18 cellular contexts compared by ENCODE assay signal in the genomic region with DNA sequence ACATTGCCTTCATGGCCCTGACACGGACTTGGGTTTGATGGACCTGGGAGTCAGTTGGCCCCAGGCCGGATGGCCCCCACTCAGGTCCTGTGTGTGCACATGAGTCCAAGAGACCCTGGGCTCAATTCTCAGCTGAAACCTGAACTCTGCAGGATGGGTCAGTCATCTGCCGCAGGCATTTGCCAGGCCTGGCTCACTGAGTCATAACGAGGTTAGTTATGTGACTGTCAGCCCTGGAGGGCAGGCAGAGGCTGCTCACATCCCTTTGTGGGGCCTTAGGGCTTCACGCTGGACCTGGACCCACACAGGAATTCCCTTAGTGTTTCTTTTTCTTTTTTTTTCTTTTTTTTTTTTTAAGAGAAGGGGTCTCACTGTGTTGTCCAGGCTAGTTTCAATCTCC. TPM values are rescaled to one million over a fixed set of nuclear protein-coding genes. Genes with fewer than 3 reads are reported as not detected.
DNase-seq lines count a peak whose midpoint lies in the region; ATAC-seq and TF ChIP-seq lines count a peak whose summit lies in the region.
"Had no signal": no experiment of that assay in that cellular context is flagged by ENCODE, and none has a peak within 500 bp of the region (broad histone marks: within the 10 kb centered on the region; RNA-seq: fewer than 3 reads in every experiment).

No MANE protein-coding gene starts in this region.

- no peak overlapping the region for H4K8ac ChIP-seq in mesenchymal stem cell (ENCODE audit: low read length)

- H3K4me3 ChIP-seq in AG10803 (ENCODE audit: low read length), result no peak overlapping the region
- no peak overlapping the region for H3K4me3 ChIP-seq in astrocyte of the spinal cord (ENCODE audit: low read depth, low read length)
- no peak overlapping the region for H3K4me3 ChIP-seq in mesenchymal stem cell (ENCODE audit: insufficient read depth in 1 of 2, low read depth in 1 of 2, low read length in 2 of 2)

- peak overlapping the region; percentile 46 to 61 for H3K18ac ChIP-seq in mesenchymal stem cell (ENCODE audit: low read depth in 1 of 2, low read length in 2 of 2)

- peak overlapping the region; percentile 83 for H3K27ac ChIP-seq in mesenchymal stem cell (ENCODE audit: low read length, poor library complexity, severe bottlenecking)
- H3K27ac ChIP-seq: KMS-11 had no signal

- H3K27me3 Mint-ChIP-seq in osteocyte (ENCODE audit: unreplicated experiment), result no peaks in the 10 kb centered on the region

- H2BK120ac ChIP-seq in mesenchymal stem cell (ENCODE audit: low read depth, low read length), result peak overlapping the region; percentile 76

- H3K4me3 Mint-ChIP-seq in osteocyte (ENCODE audit: unreplicated experiment), result no peak overlapping the region
- H3K4me3 Mint-ChIP-seq: activated naive CD4-positive, alpha-beta T cell treated with anti-CD3 and anti-CD28 coated beads, Interleukin-2, amount 10 ng/mL, durations not matched to agents 7 days and 5 days; memory B cell; neural crest cell; T-helper 1 cell treated with Interleukin-12 subunit alpha and Interleukin-12 subunit beta and Interleukin-4 antibody, amounts not matched to agents 30 μg/mL and 1 μg/mL, for 36 hours had no signal

- H2BK5ac ChIP-seq in mesenchymal stem cell (ENCODE audit: low read depth, low read length, poor library complexity, severe bottlenecking), result no peak overlapping the region

- 50% methylated on average over 4 of the region's 5 CpGs for WGBS in mesenchymal stem cell

- H3K14ac ChIP-seq in mesenchymal stem cell (ENCODE audit: low read length in 2 of 2), result no peak overlapping the region

- ATAC-seq in HG02885 (IDR thresholded peaks at IDR 0.05; ENCODE audit: poor library complexity, unreplicated experiment) (no peak), HG03354 (IDR thresholded peaks at IDR 0.05; ENCODE audit: poor library complexity, severe bottlenecking, unreplicated experiment) (no peak)
- ATAC-seq: activated CD4-positive, CD25-positive, alpha-beta regulatory T cell treated with anti-CD3 and anti-CD28 coated beads, Interleukin-2, amount 50 U/mL, for 24 hours had no signal

- H3K4me1 ChIP-seq in mesenchymal stem cell (ENCODE audit: control insufficient read depth, insufficient read depth, low read depth, low read length), result peaks cover 13% of the 10 kb centered on the region

- TF ChIP-seq CTCF in AG10803 (conservative IDR thresholded peaks at IDR 0.05; ENCODE audit: low read length) (no peak), astrocyte of the spinal cord (IDR thresholded peaks at IDR 0.05; ENCODE audit: low read depth, low read length) (no peak), osteocyte (IDR thresholded peaks at IDR 0.05) (no peak)

- H3K4ac ChIP-seq in mesenchymal stem cell (ENCODE audit: low read depth in 1 of 2, low read length in 2 of 2), result no peak overlapping the region

- no peak overlapping the region for H2AK5ac ChIP-seq in mesenchymal stem cell (ENCODE audit: low read length, severe bottlenecking)

- no peak overlapping the region for H2AFZ ChIP-seq in mesenchymal stem cell (ENCODE audit: low read depth, low read length)

- H3K4me1 Mint-ChIP-seq in osteocyte (ENCODE audit: unreplicated experiment), result peaks cover 28% of the 10 kb centered on the region
- H3K4me1 Mint-ChIP-seq: activated naive CD4-positive, alpha-beta T cell treated with anti-CD3 and anti-CD28 coated beads, Interleukin-2, amount 10 ng/mL, durations not matched to agents 7 days and 5 days; memory B cell had no signal

- no peaks in the 10 kb centered on the region for H3K9me3 Mint-ChIP-seq in osteocyte (ENCODE audit: unreplicated experiment)
- H3K9me3 Mint-ChIP-seq: activated naive CD4-positive, alpha-beta T cell treated with anti-CD3 and anti-CD28 coated beads, Interleukin-2, amount 10 ng/mL, durations not matched to agents 7 days and 5 days; memory B cell; neural crest cell; T-helper 1 cell treated with Interleukin-12 subunit alpha and Interleukin-12 subunit beta and Interleukin-4 antibody, amounts not matched to agents 30 μg/mL and 1 μg/mL, for 36 hours had no signal

- no peak overlapping the region for H3K27ac Mint-ChIP-seq in osteocyte (ENCODE audit: unreplicated experiment)
- H3K27ac Mint-ChIP-seq: activated naive CD4-positive, alpha-beta T cell treated with anti-CD3 and anti-CD28 coated beads, Interleukin-2, amount 10 ng/mL, durations not matched to agents 7 days and 5 days; memory B cell; T-helper 1 cell treated with Interleukin-12 subunit alpha and Interleukin-12 subunit beta and Interleukin-4 antibody, amounts not matched to agents 30 μg/mL and 1 μg/mL, for 36 hours had no signal

- no peak overlapping the region for H3K4me2 ChIP-seq in mesenchymal stem cell (ENCODE audit: low read length, poor library complexity, severe bottlenecking)
- H3K4me2 ChIP-seq: KMS-11 had no signal

- H3K9me3 ChIP-seq in mesenchymal stem cell (ENCODE audit: control insufficient read depth, low read length), result no peaks in the 10 kb centered on the region

- no peaks in the 10 kb centered on the region for H3K79me1 ChIP-seq in mesenchymal stem cell (replicated peaks; ENCODE audit: low read length, poor library complexity, severe bottlenecking)

- DNase-seq in AG10803 (ENCODE audit: low read depth) (peak; percentile 35), HT1080 (ENCODE audit: low read depth) (peak; percentile 25), astrocyte of the spinal cord (ENCODE audit: low read depth, low spot score) (peak; percentile 23), mesenchymal stem cell (peak; percentile 64), DMS79 (lab: John Stamatoyannopoulos, UW) (no peak), osteocyte (ENCODE audit: extremely low spot score, unreplicated experiment) (no peak)
- DNase-seq: activated CD8-positive, alpha-beta memory T cell treated with anti-CD3 and anti-CD28 coated beads, Interleukin-2, amount 50 U/mL, for 4 hours; activated naive CD4-positive, alpha-beta T cell treated with anti-CD3 and anti-CD28 coated beads, Interleukin-2, amount 10 ng/mL, durations not matched to agents 7 days and 5 days; central memory CD4-positive, alpha-beta T cell; NCI-H1694 treated with DMSO at 0.1 percent for 48 hours; NCI-H526 treated with DMSO at 0.1 percent for 48 hours had no signal

- H3K9ac ChIP-seq in mesenchymal stem cell (ENCODE audit: low read length), result peak overlapping the region; percentile 52
- H3K9ac ChIP-seq: KMS-11 had no signal

- peak overlapping the region; percentile 5 for H4K91ac ChIP-seq in mesenchymal stem cell (ENCODE audit: low read length)

- in situ Hi-C loops in astrocyte of the spinal cord (cut with HindIII; ENCODE audit: low sequenced_read_pairs), result no loop called here

- peaks cover 0 to 22% of the 10 kb centered on the region in 2 experiments for H3K27me3 ChIP-seq in mesenchymal stem cell (ENCODE audit: control insufficient read depth in 1 of 2, insufficient read depth in 1 of 2, low read length in 2 of 2)

- H3K23ac ChIP-seq in mesenchymal stem cell (ENCODE audit: low read length in 2 of 2), result no peak overlapping the region

- no peaks in the 10 kb centered on the region for H3K36me3 Mint-ChIP-seq in osteocyte (ENCODE audit: unreplicated experiment)
- H3K36me3 Mint-ChIP-seq: activated naive CD4-positive, alpha-beta T cell treated with anti-CD3 and anti-CD28 coated beads, Interleukin-2, amount 10 ng/mL, durations not matched to agents 7 days and 5 days; memory B cell had no signal

- peak overlapping the region; percentile 51 to 79 for H2BK12ac ChIP-seq in mesenchymal stem cell (ENCODE audit: low read length in 2 of 2)

- H3K36me3 ChIP-seq in mesenchymal stem cell (ENCODE audit: control insufficient read depth in 1 of 2, insufficient read depth in 2 of 2, low read depth in 1 of 2, low read length in 2 of 2), result peaks cover 0 to 3% of the 10 kb centered on the region in 2 experiments

- peak overlapping the region; percentile 96 for H2BK15ac ChIP-seq in mesenchymal stem cell (ENCODE audit: low read depth, poor library complexity, severe bottlenecking)

RNA-seq across cellular contexts. Expression of a gene that starts 46.5 kb away (rescaled TPM):
- 157 and 169 TPM in 2 replicates for total RNA-seq in HT1080 (2014; rRNA removed; shearing (Covaris generic))
- 81.3 and 88.4 TPM in 2 replicates for polyA plus RNA-seq in HT1080 (2015; cell fraction: cytosol; rRNA removed)
- polyA plus RNA-seq in HT1080 (2015; cell fraction: nucleus; rRNA removed), result 52.5 and 60.4 TPM in 2 replicates
- polyA plus RNA-seq in mesenchymal stem cell (2013, experiment 1 of 2), result 93.2 TPM
- 96.5 TPM for polyA plus RNA-seq in mesenchymal stem cell (2013, experiment 2 of 2)
- total RNA-seq in osteocyte, result 49.0 and 49.6 TPM in 2 replicates

Comparison
In these comparisons a context has a peak if more than half of its experiments do, and no peak if none do; other contexts are left out.
1. DNase-seq: peak in AG10803 (single experiment), HT1080 (single experiment), astrocyte of the spinal cord (single experiment) and mesenchymal stem cell (single experiment); none in DMS79 (single experiment) and osteocyte (single experiment).